1 cellular context compared by ENCODE assay signal in the genomic region with DNA sequence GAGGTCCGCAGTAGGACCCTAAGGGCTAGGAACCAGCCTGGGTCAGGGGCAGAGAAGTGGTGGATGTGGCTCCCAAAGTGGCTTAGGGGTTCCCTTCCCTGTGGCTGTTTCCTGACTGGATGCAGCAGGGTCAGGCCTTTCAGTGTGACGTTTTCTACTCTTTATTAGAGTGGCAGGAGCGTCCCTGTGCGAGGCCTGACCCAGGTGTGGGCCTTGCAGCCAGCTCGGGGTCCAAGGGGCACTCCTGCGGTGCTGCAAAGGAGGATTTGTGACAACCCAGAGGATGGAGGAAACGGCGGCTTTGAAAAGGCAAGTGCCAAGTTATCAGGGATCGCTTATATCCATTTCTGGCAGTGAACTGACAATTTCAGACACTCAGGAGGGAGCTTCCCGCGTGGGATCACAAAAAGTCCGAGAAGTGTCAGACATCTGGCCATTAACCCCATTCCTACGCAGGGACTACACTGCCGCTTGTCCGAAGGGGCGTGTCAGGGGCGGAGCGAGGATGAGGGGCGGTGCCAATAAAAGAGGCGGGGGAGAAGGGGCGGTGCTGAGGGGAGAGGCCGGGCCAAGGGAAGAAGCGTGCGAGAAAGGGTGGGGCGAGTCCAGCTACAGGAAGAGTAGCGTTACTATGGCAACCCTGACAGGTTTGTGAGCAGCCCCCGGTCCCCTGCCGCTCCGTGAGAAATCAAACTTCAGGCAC.
TF ChIP-seq lines count a peak whose summit lies in the region.

No MANE protein-coding gene starts in this region.

TF ChIP-seq in GM23338, 12 proteins besides CTCF, POLR2A, EP300 and RAD21 (continued from another document):
- TF ChIP-seq ZNF462 (CRISPR knock-in tag; IDR thresholded peaks at IDR 0.05): no peak
- TF ChIP-seq POLR2AphosphoS5 (IDR thresholded peaks at IDR 0.05; ENCODE audit: low read depth): no peak
- no peak for TF ChIP-seq REST (IDR thresholded peaks at IDR 0.05; ENCODE audit: unreplicated experiment)
- TF ChIP-seq EZH2 (IDR thresholded peaks at IDR 0.05; ENCODE audit: low read depth, unreplicated experiment): no peak
- no peak for TF ChIP-seq CREB1 (CRISPR knock-in tag; IDR thresholded peaks at IDR 0.05; ENCODE audit: low read depth)
